ENCODE assay signal across 14 cellular contexts in the genomic region with DNA sequence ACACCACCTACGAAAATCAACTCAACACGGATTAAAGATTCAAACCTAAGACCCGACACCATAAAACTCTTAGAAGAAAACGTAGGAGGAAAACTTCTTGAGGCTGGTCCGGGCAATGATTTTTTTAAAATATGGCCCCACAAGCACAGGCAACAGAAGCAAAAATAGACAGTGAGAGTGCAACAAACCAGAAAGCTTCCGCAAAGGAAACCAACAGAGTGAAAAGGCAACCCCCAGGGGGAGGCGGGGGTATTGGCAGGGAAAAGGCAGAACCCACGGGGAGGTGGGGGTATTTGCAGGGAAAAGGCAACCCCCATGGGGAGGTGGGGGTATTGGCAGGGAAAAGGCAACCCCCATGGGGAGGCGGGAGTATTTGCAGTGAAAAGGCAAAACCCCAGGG. TPM values are rescaled to one million over a fixed set of nuclear protein-coding genes. Genes with fewer than 3 reads are reported as not detected.
DNase-seq lines count a peak whose midpoint lies in the region; ATAC-seq and TF ChIP-seq lines count a peak whose summit lies in the region.
"Had no signal": no experiment of that assay in that cellular context is flagged by ENCODE, and none has a peak within 500 bp of the region (broad histone marks: within the 10 kb centered on the region; RNA-seq: fewer than 3 reads in every experiment).

No MANE protein-coding gene starts in this region.

- no peaks in the 10 kb centered on the region for H4K20me1 ChIP-seq in GM23338 (replicated peaks; ENCODE audit: insufficient read depth)

- DNase-seq in T-helper 2 cell treated with Interferon-gamma antibody and Interleukin-4, amounts not matched to agents 5 μg/mL and 100 μg/mL, for 36 hours (ENCODE audit: low spot score): no peak
- DNase-seq in T-helper 2 cell (no peak), GM23338 (ENCODE audit: low spot score) (no peak), SK-N-MC (ENCODE audit: low read depth, low spot score) (no peak), kidney glomerular epithelial cell (lab: John Stamatoyannopoulos, UW) (no peak), C1 segment of cervical spinal cord (lab: John Stamatoyannopoulos, UW) (no peak), inferior parietal cortex (ENCODE audit: extremely low spot score) (no peak)
- peak in 1 of 9 donors; percentile 40 for DNase-seq in naive thymus-derived CD4-positive, alpha-beta T cell
- DNase-seq: DMS53, hypothalamus, mammary epithelial cell, pancreas, upper lobe of left lung had no signal

- H3K9me3 ChIP-seq in SK-N-MC (ENCODE audit: low read depth, low read length): no peaks in the 10 kb centered on the region
- H3K9me3 ChIP-seq in naive thymus-derived CD4-positive, alpha-beta T cell (ENCODE audit: control insufficient read depth in 2 of 3, low read length in 3 of 3): no peaks in the 10 kb centered on the region
- H3K9me3 ChIP-seq: pancreas, upper lobe of left lung had no signal

- H3K9me3 Mint-ChIP-seq in T-helper 2 cell treated with Interferon-gamma antibody and Interleukin-4, amounts not matched to agents 5 μg/mL and 100 μg/mL, for 36 hours: no peaks in the 10 kb centered on the region
- H3K9me3 Mint-ChIP-seq in GM23338: peaks cover 17% of the 10 kb centered on the region
- H3K9me3 Mint-ChIP-seq in naive thymus-derived CD4-positive, alpha-beta T cell: peaks cover 0 to 7% (median 0%) of the 10 kb centered on the region in 11 donors

- POLR2A ChIA-PET in naive thymus-derived CD4-positive, alpha-beta T cell (lab: Charles Lee): interaction anchor here (1.2 to 1.6 kb wide), 2 partner anchors 24 to 43 kb away, joined by 4 to 6 read pairs; no protein-coding TSS in a partner anchor

- H3K9ac ChIP-seq in SK-N-MC (ENCODE audit: insufficient read length): no peak overlapping the region

- H3K27me3 ChIP-seq in GM23338 (ENCODE audit: insufficient read depth): peaks cover 22% of the 10 kb centered on the region
- peaks cover 0 to 6% of the 10 kb centered on the region in 2 donors for H3K27me3 ChIP-seq in naive thymus-derived CD4-positive, alpha-beta T cell (ENCODE audit: control insufficient read depth in 2 of 2, insufficient read depth in 2 of 2, low read length in 2 of 2)
- H3K27me3 ChIP-seq: pancreas, upper lobe of left lung had no signal

- H3K36me3 Mint-ChIP-seq in T-helper 2 cell treated with Interferon-gamma antibody and Interleukin-4, amounts not matched to agents 5 μg/mL and 100 μg/mL, for 36 hours (ENCODE audit: low read depth): no peaks in the 10 kb centered on the region
- peaks cover 5% of the 10 kb centered on the region; the same call in 2 of the 3 replicates for H3K36me3 Mint-ChIP-seq in GM23338 (ENCODE audit: low read depth)
- no peaks in the 10 kb centered on the region for H3K36me3 Mint-ChIP-seq in naive thymus-derived CD4-positive, alpha-beta T cell

- H3K4me1 ChIP-seq in GM23338 (ENCODE audit: insufficient read depth): peaks cover 4% of the 10 kb centered on the region; the same call in 1 of the 2 replicates
- H3K4me1 ChIP-seq in naive thymus-derived CD4-positive, alpha-beta T cell (ENCODE audit: control insufficient read depth in 2 of 2, insufficient read depth in 2 of 2, low read length in 2 of 2): peaks cover 8 to 21% of the 10 kb centered on the region in 2 donors
- H3K4me1 ChIP-seq: pancreas had no signal

- ATAC-seq in GM23338: no peak; the same call in 2 of the 3 replicates
- ATAC-seq in naive thymus-derived CD4-positive, alpha-beta T cell: peak; percentile 25
- ATAC-seq: pancreas, Right ventricle myocardium inferior had no signal

- no peak overlapping the region for H3K4me3 ChIP-seq in GM23338
- H3K4me3 ChIP-seq in SK-N-MC: 0 out of 2 replicates have a peak overlapping the region, but pooled peaks have one; percentile 3
- H3K4me3 ChIP-seq in naive thymus-derived CD4-positive, alpha-beta T cell (ENCODE audit: low read length): no peak overlapping the region
- H3K4me3 ChIP-seq: pancreas, upper lobe of left lung had no signal

- H3K4me2 ChIP-seq in GM23338: peak overlapping the region; percentile 58; the same call in 1 of the 2 replicates

- H3K27ac Mint-ChIP-seq in T-helper 2 cell treated with Interferon-gamma antibody and Interleukin-4, amounts not matched to agents 5 μg/mL and 100 μg/mL, for 36 hours: peak overlapping the region; percentile 2
- peak overlapping the region; percentile 62 for H3K27ac Mint-ChIP-seq in GM23338
- H3K27ac Mint-ChIP-seq in naive thymus-derived CD4-positive, alpha-beta T cell: peak overlapping the region in 8 of 9 donors; percentile 57 to 91 (median 82)

- peaks cover 13% of the 10 kb centered on the region for H3K27me3 Mint-ChIP-seq in T-helper 2 cell treated with Interferon-gamma antibody and Interleukin-4, amounts not matched to agents 5 μg/mL and 100 μg/mL, for 36 hours (ENCODE audit: low read depth)
- peaks cover 27% of the 10 kb centered on the region for H3K27me3 Mint-ChIP-seq in GM23338 (ENCODE audit: insufficient read depth, low read depth, poor library complexity)
- peaks cover 0 to 25% (median 0%) of the 10 kb centered on the region in 5 donors for H3K27me3 Mint-ChIP-seq in naive thymus-derived CD4-positive, alpha-beta T cell

- no peak overlapping the region for H2AFZ ChIP-seq in GM23338

- CTCF ChIA-PET in naive thymus-derived CD4-positive, alpha-beta T cell (lab: Charles Lee): no interaction called here

- no peak for TF ChIP-seq CTCF in GM23338 (conservative IDR thresholded peaks at IDR 0.05; ENCODE audit: low read depth in 2 of 2)

- peaks cover 18% of the 10 kb centered on the region for H3K4me1 Mint-ChIP-seq in T-helper 2 cell treated with Interferon-gamma antibody and Interleukin-4, amounts not matched to agents 5 μg/mL and 100 μg/mL, for 36 hours (ENCODE audit: low read depth)
- H3K4me1 Mint-ChIP-seq in GM23338: peaks cover 14% of the 10 kb centered on the region
- peaks cover 20 to 61% (median 40%) of the 10 kb centered on the region in 7 donors for H3K4me1 Mint-ChIP-seq in naive thymus-derived CD4-positive, alpha-beta T cell

- H3K36me3 ChIP-seq in GM23338 (ENCODE audit: insufficient read depth) (no peaks in the 10 kb centered on the region), SK-N-MC (ENCODE audit: insufficient read depth, low read length) (no peaks in the 10 kb centered on the region)
- H3K36me3 ChIP-seq in naive thymus-derived CD4-positive, alpha-beta T cell (ENCODE audit: control insufficient read depth in 2 of 3, insufficient read depth in 3 of 3, low read length in 3 of 3): no peaks in the 10 kb centered on the region
- H3K36me3 ChIP-seq: pancreas, upper lobe of left lung had no signal

- intact Hi-C loops in naive thymus-derived CD4-positive, alpha-beta T cell (cut with micrococcal nuclease): loop anchor here in 1 of 2 donors (2.0 kb wide), 1 partner anchor 25 kb away; no protein-coding TSS in a partner anchor

- 0 out of 2 replicates have a peak, but pooled peaks cover 3% of the 10 kb centered on the region for H3K9me2 ChIP-seq in GM23338 (ENCODE audit: insufficient read depth)

- H3K27ac ChIP-seq in GM23338 (ENCODE audit: low read depth): no peak overlapping the region
- H3K27ac ChIP-seq in SK-N-MC: peak overlapping the region; percentile 69; the same call in 1 of the 2 replicates
- H3K27ac ChIP-seq in naive thymus-derived CD4-positive, alpha-beta T cell (ENCODE audit: low read depth, low read length): peak overlapping the region; percentile 33
- H3K27ac ChIP-seq: pancreas, upper lobe of left lung had no signal

- H3K4me3 Mint-ChIP-seq in T-helper 2 cell treated with Interferon-gamma antibody and Interleukin-4, amounts not matched to agents 5 μg/mL and 100 μg/mL, for 36 hours: peak overlapping the region; percentile 52
- peak overlapping the region; percentile 42; the same call in 2 of the 3 replicates for H3K4me3 Mint-ChIP-seq in GM23338
- peak overlapping the region; percentile 34 to 93 (median 78) for H3K4me3 Mint-ChIP-seq in naive thymus-derived CD4-positive, alpha-beta T cell

- H3F3A ChIP-seq in GM23338 (replicated peaks; ENCODE audit: low read depth): 0 out of 2 replicates have a peak, but pooled peaks cover 3% of the 10 kb centered on the region

- H3K79me2 ChIP-seq in GM23338 (replicated peaks; ENCODE audit: insufficient read depth): no peaks in the 10 kb centered on the region

TF ChIP-seq in GM23338, 12 proteins besides CTCF, POLR2A, EP300 and RAD21 (continues in another document):
- TF ChIP-seq ZNF331 (CRISPR knock-in tag; IDR thresholded peaks at IDR 0.05; ENCODE audit: low read depth) (no peak), JUNB (IDR thresholded peaks at IDR 0.05; ENCODE audit: unreplicated experiment) (no peak), CREB1 (CRISPR knock-in tag; IDR thresholded peaks at IDR 0.05; ENCODE audit: low read depth) (no peak)

RNA-seq across cellular contexts. Expression of gene FBRSL1, which starts 20.5 kb away (rescaled TPM):
- total RNA-seq in GM23338 (2014; rRNA removed; shearing (Covaris generic)): 65.9 and 89.8 TPM in 2 replicates
- polyA plus RNA-seq in GM23338 (2016; fragmentation: Nextera tagmentation; extraction: Ambion mirVana): 29.5 and 37.8 TPM in 2 replicates
- 100 to 1,000 TPM in 2 of 5 experiments, 10 to 100 TPM in 3; 56.3 to 105 (median 93.0) TPM for total RNA-seq in naive thymus-derived CD4-positive, alpha-beta T cell
- polyA plus RNA-seq in naive thymus-derived CD4-positive, alpha-beta T cell: under 1 TPM; 0.77 to 0.92 TPM

Comparison
In these comparisons a context has a peak if more than half of its experiments do, and no peak if none do; other contexts are left out.
1. H3K27ac Mint-ChIP-seq: peak in every context shown above with its lines; median percentile 82 in naive thymus-derived CD4-positive, alpha-beta T cell; 62 in GM23338; 2 in T-helper 2 cell treated with Interferon-gamma antibody and Interleukin-4, amounts not matched to agents 5 μg/mL and 100 μg/mL, for 36 hours.